ENCODE assay signal across 15 cellular contexts in genomic region chr2:47074691-47075090, GRCh38.
A peak's percentile ranks its signal among the peaks of the same experiment; 100 is the strongest.
DNase-seq lines count a peak whose midpoint lies in the region; ATAC-seq, FAIRE-seq and TF ChIP-seq lines count a peak whose summit lies in the region.
"Had no signal": no experiment of that assay in that cellular context is flagged by ENCODE, and none has a peak within 500 bp of the region (broad histone marks: within the 10 kb centered on the region; RNA-seq: fewer than 3 reads in every experiment).

No MANE protein-coding gene starts in this region.

- H3K4me1 Mint-ChIP-seq in CD4-positive, alpha-beta T cell (ENCODE audit: low read depth): peaks cover 29% of the 10 kb centered on the region
- H3K4me1 Mint-ChIP-seq in stimulated activated naive B cell treated with anti-CD40 and anti-IgM and Interleukin-4, amounts not matched to agents 10 μg/mL and 1 μg/mL and 100 μg/mL, for 72 hours: peaks cover 57 to 80% of the 10 kb centered on the region in 2 donors
- peaks cover 23% of the 10 kb centered on the region for H3K4me1 Mint-ChIP-seq in activated naive CD8-positive, alpha-beta T cell treated with anti-CD3 and anti-CD28 coated beads for 36 hours

- H3K9ac ChIP-seq in keratinocyte (ENCODE audit: control insufficient read depth, extremely low read depth, insufficient read depth, low read length): no peak overlapping the region

- H3K4me1 ChIP-seq in RWPE2 (ENCODE audit: insufficient read depth, poor library complexity, severe bottlenecking): peaks cover 29% of the 10 kb centered on the region
- peaks cover 22% of the 10 kb centered on the region for H3K4me1 ChIP-seq in keratinocyte (ENCODE audit: control insufficient read depth, extremely low read depth, insufficient read depth, low read length)

- POLR2A ChIA-PET in CD4-positive, alpha-beta T cell (lab: Charles Lee): no interaction called here

- TF ChIP-seq CTCF in CD4-positive, alpha-beta T cell (IDR thresholded peaks at IDR 0.05): no peak
- TF ChIP-seq CTCF in RWPE2 (IDR thresholded peaks at IDR 0.05; ENCODE audit: poor library complexity, severe bottlenecking) (no peak), keratinocyte (optimal IDR thresholded peaks at IDR 0.05 in 1 of 3, IDR thresholded peaks at IDR 0.05 in 1 of 3, conservative IDR thresholded peaks at IDR 0.05 in 1 of 3; ENCODE audit: extremely low read depth in 1 of 3, insufficient read depth in 2 of 3, low read length in 3 of 3) (no peak)

- DNase-seq in CD4-positive, alpha-beta T cell: no peak
- no peak for DNase-seq in RWPE2 (ENCODE audit: low spot score)
- no peak for DNase-seq in keratinocyte (ENCODE audit: low read depth, low spot score)
- no peak for DNase-seq in stimulated activated naive B cell treated with anti-CD40 and anti-IgM and Interleukin-4, amounts not matched to agents 10 μg/mL and 1 μg/mL and 100 μg/mL, for 72 hours
- DNase-seq in activated naive CD8-positive, alpha-beta T cell treated with anti-CD3 and anti-CD28 coated beads for 36 hours: no peak
- DNase-seq in activated CD4-positive, alpha-beta T cell treated with anti-CD3 and anti-CD28 coated beads, Interleukin-2, amount 50 U/mL, for 1 hour: no peak
- no peak for DNase-seq in activated T-cell treated with anti-CD3 and anti-CD28 coated beads, Interleukin-2, amount 50 U/mL, for 48 hours
- no peak for DNase-seq in ecto neural progenitor cell (ENCODE audit: low spot score)
- DNase-seq: activated CD8-positive, alpha-beta memory T cell treated with anti-CD3 and anti-CD28 coated beads for 24 hours; activated naive CD4-positive, alpha-beta T cell treated with Interleukin-2 at 50 U/mL for 16 hours; AML-193; left lung had no signal

- H3K27ac ChIP-seq in CD4-positive, alpha-beta T cell (ENCODE audit: low read depth, low read length): no peak overlapping the region
- peak overlapping the region; percentile 87 for H3K27ac ChIP-seq in RWPE2 (ENCODE audit: poor library complexity, severe bottlenecking)
- no peak overlapping the region for H3K27ac ChIP-seq in keratinocyte (ENCODE audit: control insufficient read depth, insufficient read depth, low read length)
- H3K27ac ChIP-seq: cardiac muscle cell, hepatocyte had no signal

- no peak overlapping the region for H3K4me3 Mint-ChIP-seq in CD4-positive, alpha-beta T cell
- H3K4me3 Mint-ChIP-seq in stimulated activated naive B cell treated with anti-CD40 and anti-IgM and Interleukin-4, amounts not matched to agents 10 μg/mL and 1 μg/mL and 100 μg/mL, for 72 hours: no peak overlapping the region
- H3K4me3 Mint-ChIP-seq in activated naive CD8-positive, alpha-beta T cell treated with anti-CD3 and anti-CD28 coated beads for 36 hours: no peak overlapping the region

- H3K4me3 ChIP-seq in RWPE2 (ENCODE audit: severe bottlenecking): no peak overlapping the region
- H3K4me3 ChIP-seq in keratinocyte (ENCODE audit: control insufficient read depth in 2 of 3, extremely low read depth in 1 of 3, insufficient read depth in 2 of 3, low read depth in 1 of 3, low read length in 3 of 3): no peak overlapping the region
- H3K4me3 ChIP-seq: cardiac muscle cell, hepatocyte, left lung, SK-N-MC had no signal

- dilution Hi-C loops in keratinocyte (cut with MboI; ENCODE audit: extremely low pct_ligation_motif_present, low sequenced_read_pairs): no loop called here

- peak overlapping the region; percentile 52 for H3K27ac Mint-ChIP-seq in CD4-positive, alpha-beta T cell
- peak overlapping the region; percentile 78 for H3K27ac Mint-ChIP-seq in stimulated activated naive B cell treated with anti-CD40 and anti-IgM and Interleukin-4, amounts not matched to agents 10 μg/mL and 1 μg/mL and 100 μg/mL, for 72 hours
- H3K27ac Mint-ChIP-seq in activated naive CD8-positive, alpha-beta T cell treated with anti-CD3 and anti-CD28 coated beads for 36 hours: no peak overlapping the region

- H4K20me1 ChIP-seq in keratinocyte (ENCODE audit: control insufficient read depth, extremely low read depth, insufficient read depth, low read length): no peaks in the 10 kb centered on the region

- no peak overlapping the region for H2AFZ ChIP-seq in keratinocyte (ENCODE audit: control insufficient read depth, low read length)
- H2AFZ ChIP-seq: hepatocyte had no signal

- no peaks in the 10 kb centered on the region for H3K79me2 ChIP-seq in keratinocyte (ENCODE audit: control insufficient read depth, insufficient read depth, low read length)
- H3K79me2 ChIP-seq: hepatocyte had no signal

- H3K9me3 ChIP-seq in CD4-positive, alpha-beta T cell (ENCODE audit: control insufficient read depth, low read length): no peaks in the 10 kb centered on the region
- H3K9me3 ChIP-seq in RWPE2 (ENCODE audit: severe bottlenecking) (no peaks in the 10 kb centered on the region), keratinocyte (ENCODE audit: control insufficient read depth, low read depth, low read length) (no peaks in the 10 kb centered on the region)
- H3K9me3 ChIP-seq: left lung had no signal

- no peaks in the 10 kb centered on the region for H3K27me3 ChIP-seq in CD4-positive, alpha-beta T cell (ENCODE audit: control insufficient read depth, insufficient read depth, low read length)
- no peaks in the 10 kb centered on the region for H3K27me3 ChIP-seq in RWPE2 (ENCODE audit: insufficient read depth, poor library complexity, severe bottlenecking)
- H3K27me3 ChIP-seq in keratinocyte (ENCODE audit: control insufficient read depth, extremely low read depth, insufficient read depth, low read length): no peaks in the 10 kb centered on the region
- H3K27me3 ChIP-seq: cardiac muscle cell, hepatocyte, left lung had no signal

- no peak overlapping the region for H3K4me2 ChIP-seq in keratinocyte (ENCODE audit: control insufficient read depth, extremely low read depth, insufficient read depth, low read depth, low read length)
- H3K4me2 ChIP-seq: hepatocyte had no signal

- no peaks in the 10 kb centered on the region for H3K9me1 ChIP-seq in keratinocyte (ENCODE audit: control insufficient read depth, extremely low read depth, insufficient read depth, low read length)

- FAIRE-seq in keratinocyte (lab: Jason Lieb, UNC): peak; percentile 36

- H3K36me3 Mint-ChIP-seq in CD4-positive, alpha-beta T cell (ENCODE audit: low read depth): peaks cover 28% of the 10 kb centered on the region
- H3K36me3 Mint-ChIP-seq in stimulated activated naive B cell treated with anti-CD40 and anti-IgM and Interleukin-4, amounts not matched to agents 10 μg/mL and 1 μg/mL and 100 μg/mL, for 72 hours: peaks cover 46 to 73% of the 10 kb centered on the region in 2 donors
- H3K36me3 Mint-ChIP-seq in activated naive CD8-positive, alpha-beta T cell treated with anti-CD3 and anti-CD28 coated beads for 36 hours: peaks cover 6% of the 10 kb centered on the region

- H3K9me3 Mint-ChIP-seq in CD4-positive, alpha-beta T cell: no peaks in the 10 kb centered on the region
- H3K9me3 Mint-ChIP-seq in stimulated activated naive B cell treated with anti-CD40 and anti-IgM and Interleukin-4, amounts not matched to agents 10 μg/mL and 1 μg/mL and 100 μg/mL, for 72 hours: no peaks in the 10 kb centered on the region
- H3K9me3 Mint-ChIP-seq in activated naive CD8-positive, alpha-beta T cell treated with anti-CD3 and anti-CD28 coated beads for 36 hours: no peaks in the 10 kb centered on the region

- H3K36me3 ChIP-seq in RWPE2 (ENCODE audit: low read depth) (no peaks in the 10 kb centered on the region), keratinocyte (ENCODE audit: control insufficient read depth in 2 of 2, extremely low read depth in 1 of 2, insufficient read depth in 2 of 2, low read length in 2 of 2) (no peaks in the 10 kb centered on the region)
- H3K36me3 ChIP-seq: cardiac muscle cell had no signal

- CTCF ChIA-PET in CD4-positive, alpha-beta T cell (lab: Charles Lee): no interaction called here

- intact Hi-C loops in CD4-positive, alpha-beta T cell (cut with DNase I, micrococcal nuclease): no loop called here

- no peak for ATAC-seq in CD4-positive, alpha-beta T cell (ENCODE audit: poor library complexity)
- ATAC-seq in RWPE2 (ENCODE audit: low read depth): no peak
- ATAC-seq in stimulated activated naive B cell treated with anti-CD40 and anti-IgM and Interleukin-4, amounts not matched to agents 10 μg/mL and 1 μg/mL and 100 μg/mL, for 72 hours (replicated peaks): no peak
- ATAC-seq: left lung had no signal

- H3K27me3 Mint-ChIP-seq in CD4-positive, alpha-beta T cell: no peaks in the 10 kb centered on the region
- H3K27me3 Mint-ChIP-seq in stimulated activated naive B cell treated with anti-CD40 and anti-IgM and Interleukin-4, amounts not matched to agents 10 μg/mL and 1 μg/mL and 100 μg/mL, for 72 hours: no peaks in the 10 kb centered on the region
- H3K27me3 Mint-ChIP-seq in activated naive CD8-positive, alpha-beta T cell treated with anti-CD3 and anti-CD28 coated beads for 36 hours: no peaks in the 10 kb centered on the region
